ENCODE assay signal across 8 cellular contexts in the genomic region with DNA sequence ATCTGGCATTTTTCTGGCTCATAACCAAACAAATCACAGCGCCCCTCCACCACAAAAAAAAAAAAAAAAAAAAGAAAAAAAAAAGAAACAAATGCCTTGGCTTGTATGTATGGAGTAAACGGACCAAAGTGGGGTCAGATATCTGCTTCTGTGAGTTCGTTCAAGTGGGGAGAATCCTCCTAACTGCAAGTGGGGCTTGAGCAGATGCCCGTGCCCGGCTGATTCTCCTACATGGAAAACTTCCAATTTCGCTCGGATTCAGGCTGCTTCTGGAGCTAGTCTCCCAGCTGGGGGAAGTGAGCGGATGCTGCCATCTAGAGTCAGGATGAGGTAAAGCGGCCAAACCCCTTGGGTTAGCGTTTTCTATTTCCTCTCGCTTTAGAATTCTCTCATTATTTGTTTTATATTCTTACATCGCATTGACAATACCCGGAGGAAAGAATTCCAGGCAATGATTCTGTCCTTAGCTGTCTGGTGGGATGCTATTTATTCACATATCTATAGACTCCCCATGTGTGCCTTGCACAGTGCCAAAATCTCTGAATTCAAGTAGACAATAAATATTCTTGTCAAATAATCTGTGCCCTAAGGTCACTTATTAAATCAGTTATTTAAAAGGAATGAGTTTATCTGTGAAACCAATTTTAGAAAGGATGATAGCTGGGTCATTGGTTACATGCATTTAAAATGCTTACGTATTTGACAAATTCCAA.
DNase-seq lines count a peak whose midpoint lies in the region; ATAC-seq and TF ChIP-seq lines count a peak whose summit lies in the region.

No MANE protein-coding gene starts in this region.

- ATAC-seq in GM18870 (IDR thresholded peaks at IDR 0.05; ENCODE audit: unreplicated experiment) (peak; percentile 82), HG03159 (IDR thresholded peaks at IDR 0.05; ENCODE audit: unreplicated experiment) (peak; percentile 74)

- intact Hi-C loops in lower leg skin (cut with DNase I; ENCODE audit: low total_unique reads) = no loop called here

- DNase-seq in AG09319 (ENCODE audit: extremely low read depth, low read depth) (peak; percentile 44), NCI-H446 (lab: John Stamatoyannopoulos, UW) (peak; percentile 60 to 91), dermis blood vessel endothelial cell (peak; percentile 87), lower leg skin (ENCODE audit: low spot score in 2 of 2) (peak; percentile 66 to 92)
- DNase-seq in activated CD4-positive, alpha-beta T cell treated with anti-CD3 and anti-CD28 coated beads for 4 hours = peak; percentile 46 to 57
- DNase-seq in stimulated activated CD4-positive, alpha-beta T cell treated with anti-CD3 and anti-CD28 coated beads, TNF-alpha, amount 100 ng/mL, for 24 hours (ENCODE audit: low read depth in 3 of 3) = peak; percentile 28 to 56 (median 38)

- 6% methylated on average over 14 of the region's 14 CpGs for WGBS in lower leg skin, 2 donors

- TF ChIP-seq CTCF in AG09319 (IDR thresholded peaks at IDR 0.05; ENCODE audit: low read depth, low read length) (peak; percentile 93), lower leg skin (IDR thresholded peaks at IDR 0.05) (peak in 1 of 3 donors; percentile 58)

- no peak overlapping the region for H3K4me3 ChIP-seq in lower leg skin (ENCODE audit: low read depth, poor library complexity, severe bottlenecking)

- no peak for TF ChIP-seq POLR2A in lower leg skin (IDR thresholded peaks at IDR 0.05)
